In genomic region chr12:29103539-29103974, GRCh38 we compare ENCODE assay signal across 9 cellular contexts. TPM values are rescaled to one million over a fixed set of nuclear protein-coding genes. Genes with fewer than 3 reads are reported as not detected.
DNase-seq lines count a peak whose midpoint lies in the region; ATAC-seq and TF ChIP-seq lines count a peak whose summit lies in the region.
"Had no signal": no experiment of that assay in that cellular context is flagged by ENCODE, and none has a peak within 500 bp of the region (broad histone marks: within the 10 kb centered on the region; RNA-seq: fewer than 3 reads in every experiment).

No MANE protein-coding gene starts in this region.

- H3K36me3 Mint-ChIP-seq in naive thymus-derived CD4-positive, alpha-beta T cell: peaks cover 3 to 26% (median 8%) of the 10 kb centered on the region in 5 donors

- peak overlapping the region; percentile 74 for H3K27ac ChIP-seq in naive thymus-derived CD4-positive, alpha-beta T cell (ENCODE audit: low read depth, low read length)
- no peak overlapping the region for H3K27ac ChIP-seq in breast epithelium
- H3K27ac ChIP-seq: C4-2B had no signal

- ATAC-seq in HG03354 (IDR thresholded peaks at IDR 0.05; ENCODE audit: poor library complexity, severe bottlenecking, unreplicated experiment): peak; percentile 98
- peak; percentile 95 for ATAC-seq in naive thymus-derived CD4-positive, alpha-beta T cell

- TF ChIP-seq CTCF in breast epithelium (IDR thresholded peaks at IDR 0.05): no peak

- no peak for TF ChIP-seq POLR2A in breast epithelium (IDR thresholded peaks at IDR 0.05)

- H3K9me3 Mint-ChIP-seq in naive thymus-derived CD4-positive, alpha-beta T cell: peaks cover 5 to 16% (median 9%) of the 10 kb centered on the region in 11 donors

- H3K4me1 Mint-ChIP-seq in naive thymus-derived CD4-positive, alpha-beta T cell: peaks cover 30 to 54% (median 46%) of the 10 kb centered on the region in 7 donors

- peaks cover 23 to 33% of the 10 kb centered on the region in 2 donors for H3K4me1 ChIP-seq in naive thymus-derived CD4-positive, alpha-beta T cell (ENCODE audit: control insufficient read depth in 2 of 2, insufficient read depth in 2 of 2, low read length in 2 of 2)
- H3K4me1 ChIP-seq in breast epithelium: no peaks in the 10 kb centered on the region

- H3K27ac Mint-ChIP-seq in naive thymus-derived CD4-positive, alpha-beta T cell: peak overlapping the region; percentile 91 to 99 (median 97)

- H3K4me3 Mint-ChIP-seq in naive thymus-derived CD4-positive, alpha-beta T cell: peak overlapping the region; percentile 71 to 91 (median 78)

- H3K9me3 ChIP-seq in naive thymus-derived CD4-positive, alpha-beta T cell (ENCODE audit: control insufficient read depth in 2 of 3, low read length in 3 of 3): no peaks in the 10 kb centered on the region
- H3K9me3 ChIP-seq in breast epithelium: no peaks in the 10 kb centered on the region

- CTCF ChIA-PET in naive thymus-derived CD4-positive, alpha-beta T cell (lab: Charles Lee): interaction anchor here (0.8 to 2.1 kb wide), 3 partner anchors 12 to 273 kb away, joined by 3 to 5 read pairs (median 3); no protein-coding TSS in a partner anchor

- no peaks in the 10 kb centered on the region for H3K27me3 ChIP-seq in naive thymus-derived CD4-positive, alpha-beta T cell (ENCODE audit: control insufficient read depth in 2 of 2, insufficient read depth in 2 of 2, low read length in 2 of 2)
- H3K27me3 ChIP-seq in breast epithelium: no peaks in the 10 kb centered on the region

- peaks cover 0 to 23% (median 0%) of the 10 kb centered on the region in 5 donors for H3K27me3 Mint-ChIP-seq in naive thymus-derived CD4-positive, alpha-beta T cell

- intact Hi-C loops in naive thymus-derived CD4-positive, alpha-beta T cell (cut with micrococcal nuclease): loop anchor here (1.0 to 10.0 kb wide), 9 partner anchors 15 to 1971 kb away; partner anchors contain the start of genes ERGIC2 (in 2 of the 2), FAR2 (in 2 of the 2), CCDC91 (in 1 of the 2) and DDX11 (in 1 of the 2)
- intact Hi-C loops in breast epithelium (cut with DNase I; ENCODE audit: low total_unique reads): no loop called here

- no peaks in the 10 kb centered on the region for H3K36me3 ChIP-seq in naive thymus-derived CD4-positive, alpha-beta T cell (ENCODE audit: control insufficient read depth in 2 of 3, insufficient read depth in 3 of 3, low read length in 3 of 3)
- no peaks in the 10 kb centered on the region for H3K36me3 ChIP-seq in breast epithelium

- DNase-seq in stimulated activated CD4-positive, alpha-beta T cell treated with anti-CD3 and anti-CD28 coated beads, Interleukin-12 subunit alpha, Interleukin-12 subunit beta, amount 100 ng/mL, for 48 hours (ENCODE audit: low read depth in 2 of 3, low spot score in 1 of 3): peak; percentile 7 to 38 (median 31)
- DNase-seq in stimulated activated CD4-positive, alpha-beta T cell treated with anti-CD3 and anti-CD28 coated beads, Interleukin-12 subunit alpha, Interleukin-12 subunit beta, amount 100 ng/mL, for 4 hours: no peak
- DNase-seq in activated CD4-positive, alpha-beta T cell treated with anti-CD3 and anti-CD28 coated beads for 48 hours: peak; percentile 53
- DNase-seq in naive thymus-derived CD4-positive, alpha-beta T cell: peak in 8 of 9 donors; percentile 41 to 82 (median 76)
- DNase-seq in superior temporal gyrus (ENCODE audit: extremely low spot score) (no peak), breast epithelium (ENCODE audit: low spot score in 2 of 2) (no peak), 8988T (no peak)

- peak overlapping the region; percentile 21 for H3K4me3 ChIP-seq in naive thymus-derived CD4-positive, alpha-beta T cell (ENCODE audit: low read length)
- no peak overlapping the region for H3K4me3 ChIP-seq in breast epithelium

- POLR2A ChIA-PET in naive thymus-derived CD4-positive, alpha-beta T cell (lab: Charles Lee): interaction anchor here (0.7 to 2.3 kb wide), 3 partner anchors 45 to 283 kb away, joined by 3 to 11 read pairs (median 4); partner anchors contain the start of gene ERGIC2

RNA-seq across cellular contexts. Expression of gene FAR2, which starts 45.5 kb away (rescaled TPM):
- total RNA-seq in naive thymus-derived CD4-positive, alpha-beta T cell: 10 to 100 TPM in 2 of 5 experiments, 1 to 10 TPM in 3; 1.1 to 11.1 (median 3.0) TPM
- polyA plus RNA-seq in naive thymus-derived CD4-positive, alpha-beta T cell: 1 to 10 TPM; 1.3 to 1.9 TPM
- 10 to 100 TPM in 1 of 3 donors, 1 to 10 TPM in 2; 8.2 to 18.2 (median 9.8) TPM for total RNA-seq in breast epithelium

Comparison
In these comparisons a context has a peak if more than half of its experiments do, and no peak if none do; other contexts are left out.
1. DNase-seq: peak in stimulated activated CD4-positive, alpha-beta T cell treated with anti-CD3 and anti-CD28 coated beads, Interleukin-12 subunit alpha, Interleukin-12 subunit beta, amount 100 ng/mL, for 48 hours (3 of 3), activated CD4-positive, alpha-beta T cell treated with anti-CD3 and anti-CD28 coated beads for 48 hours (single experiment) and naive thymus-derived CD4-positive, alpha-beta T cell (8 of 9); none in stimulated activated CD4-positive, alpha-beta T cell treated with anti-CD3 and anti-CD28 coated beads, Interleukin-12 subunit alpha, Interleukin-12 subunit beta, amount 100 ng/mL, for 4 hours (single experiment), superior temporal gyrus (single experiment), breast epithelium (0 of 2) and 8988T (single experiment).